In the genomic region with DNA sequence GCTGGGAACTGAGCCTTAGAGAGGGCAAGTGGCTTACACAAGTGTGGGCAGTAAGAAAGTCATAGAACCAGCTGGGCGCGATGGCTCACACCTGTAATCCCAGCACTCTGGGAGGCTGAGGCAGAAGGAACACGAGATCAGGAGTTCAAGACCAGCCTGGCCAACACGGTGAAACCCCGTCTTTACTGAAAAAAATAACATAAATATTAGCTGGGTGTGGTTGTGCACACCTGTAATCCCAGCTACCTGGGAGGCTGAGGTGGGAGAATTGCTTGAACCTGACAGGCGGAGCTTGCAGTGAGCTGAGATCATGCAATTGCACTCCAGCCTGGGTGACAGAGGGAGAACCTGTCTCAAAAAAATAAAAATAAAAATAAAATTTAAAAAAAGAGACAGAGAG, we compare ENCODE assay signal across 3 cellular contexts. TPM values are rescaled to one million over a fixed set of nuclear protein-coding genes. Genes with fewer than 3 reads are reported as not detected.
"Had no signal": no experiment of that assay in that cellular context is flagged by ENCODE, and none has a peak within 500 bp of the region (broad histone marks: within the 10 kb centered on the region; RNA-seq: fewer than 3 reads in every experiment).

No MANE protein-coding gene starts in this region.

RNA-seq across cellular contexts. Expression of a gene that starts 13.7 kb away (rescaled TPM):
- total RNA-seq: myocyte, smooth muscle cell had no signal
- polyA plus RNA-seq: smooth muscle cell had no signal

RNA-seq across cellular contexts. Expression of a gene that starts 59.0 kb away (rescaled TPM):
- polyA plus RNA-seq: mammary epithelial cell had no signal
